ENCODE assay signal across 9 cellular contexts in the genomic region with DNA sequence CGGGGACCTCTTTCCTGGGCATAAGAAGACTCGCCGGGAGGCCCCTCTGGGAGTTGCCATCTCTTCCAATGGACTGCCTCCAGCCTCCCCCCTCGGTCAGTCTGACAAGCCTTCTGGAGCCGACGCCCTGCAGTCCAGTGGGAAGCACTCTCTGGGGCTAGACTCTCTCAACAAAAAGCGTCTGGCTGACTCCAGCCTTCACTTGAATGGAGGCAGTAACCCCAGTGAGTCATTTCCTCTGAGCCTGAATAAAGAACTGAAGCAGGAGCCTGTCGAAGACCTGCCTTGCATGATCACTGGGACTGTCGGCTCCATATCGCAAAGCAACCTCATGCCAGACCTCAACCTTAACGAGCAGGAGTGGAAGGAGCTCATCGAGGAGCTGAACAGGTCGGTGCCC. TPM values are rescaled to one million over a fixed set of nuclear protein-coding genes. Genes with fewer than 3 reads are reported as not detected.
DNase-seq lines count a peak whose midpoint lies in the region; ATAC-seq, FAIRE-seq and TF ChIP-seq lines count a peak whose summit lies in the region.
"Had no signal": no experiment of that assay in that cellular context is flagged by ENCODE, and none has a peak within 500 bp of the region (broad histone marks: within the 10 kb centered on the region; RNA-seq: fewer than 3 reads in every experiment).

No MANE protein-coding gene starts in this region.

- no peak overlapping the region for H3K4me3 Mint-ChIP-seq in T-helper 1 cell treated with Interleukin-12 subunit alpha and Interleukin-12 subunit beta and Interleukin-4 antibody, amounts not matched to agents 30 μg/mL and 1 μg/mL, for 36 hours
- H3K4me3 Mint-ChIP-seq: B cell had no signal

- no peak for FAIRE-seq in GM12891 (lab: Jason Lieb, UNC)

- H3K36me3 ChIP-seq in adipocyte (ENCODE audit: control insufficient read depth, insufficient read depth, low read length, severe bottlenecking) (peaks cover 32% of the 10 kb centered on the region), left ventricle myocardium inferior (peaks cover 39% of the 10 kb centered on the region), tibial artery (peaks cover 20 to 49% (median 32%) of the 10 kb centered on the region in 3 donors)

- TF ChIP-seq POLR2A in GM12891 (IDR thresholded peaks at IDR 0.05; ENCODE audit: low read depth, low read length) = no peak

- H3K9me3 ChIP-seq in adipocyte (ENCODE audit: control insufficient read depth, low read length) (no peaks in the 10 kb centered on the region), left ventricle myocardium inferior (replicated peaks) (no peaks in the 10 kb centered on the region), tibial artery (no peaks in the 10 kb centered on the region)

- no peak for DNase-seq in T-helper 1 cell
- peak; percentile 78 for DNase-seq in adipocyte (ENCODE audit: low read depth)
- DNase-seq in left ventricle myocardium inferior = peak; percentile 43
- DNase-seq in tibial artery = peak; percentile 54 to 79
- no peak for DNase-seq in GM12891 (ENCODE audit: insufficient read length, low spot score)

- no peak for ATAC-seq in GM19395 (IDR thresholded peaks at IDR 0.05; ENCODE audit: unreplicated experiment)
- no peak for ATAC-seq in HG03280 (IDR thresholded peaks at IDR 0.05; ENCODE audit: unreplicated experiment)

- no peaks in the 10 kb centered on the region for H3K9me3 Mint-ChIP-seq in T-helper 1 cell treated with Interleukin-12 subunit alpha and Interleukin-12 subunit beta and Interleukin-4 antibody, amounts not matched to agents 30 μg/mL and 1 μg/mL, for 36 hours

- peak overlapping the region; percentile 45 for H3K27ac Mint-ChIP-seq in T-helper 1 cell treated with Interleukin-12 subunit alpha and Interleukin-12 subunit beta and Interleukin-4 antibody, amounts not matched to agents 30 μg/mL and 1 μg/mL, for 36 hours
- H3K27ac Mint-ChIP-seq: B cell had no signal

- H3K4me1 ChIP-seq in adipocyte (ENCODE audit: control insufficient read depth, insufficient read depth, low read length) (peaks cover 57% of the 10 kb centered on the region), left ventricle myocardium inferior (peaks cover 81% of the 10 kb centered on the region), tibial artery (peaks cover 0 to 61% (median 54%) of the 10 kb centered on the region in 4 donors)

- H3K27me3 ChIP-seq in adipocyte (replicated peaks; ENCODE audit: control insufficient read depth, insufficient read depth, low read length) (no peaks in the 10 kb centered on the region), left ventricle myocardium inferior (ENCODE audit: low read depth) (no peaks in the 10 kb centered on the region), tibial artery (no peaks in the 10 kb centered on the region)

- H3K9ac ChIP-seq in adipocyte (ENCODE audit: low read length) = peak overlapping the region; percentile 55

- H3K4me3 ChIP-seq in adipocyte (ENCODE audit: low read length) (peak overlapping the region; percentile 51), left ventricle myocardium inferior (no peak overlapping the region), tibial artery (no peak overlapping the region)

- peaks cover 17% of the 10 kb centered on the region for H3K36me3 Mint-ChIP-seq in T-helper 1 cell treated with Interleukin-12 subunit alpha and Interleukin-12 subunit beta and Interleukin-4 antibody, amounts not matched to agents 30 μg/mL and 1 μg/mL, for 36 hours (ENCODE audit: low read depth)

- TF ChIP-seq CTCF in left ventricle myocardium inferior (IDR thresholded peaks at IDR 0.05; ENCODE audit: borderline replicate concordance) = no peak
- TF ChIP-seq CTCF in tibial artery (IDR thresholded peaks at IDR 0.05) = no peak

- H3K27ac ChIP-seq in left ventricle myocardium inferior (replicated peaks) (peak overlapping the region; percentile 65), tibial artery (peak overlapping the region; percentile 49 to 70)

- no peaks in the 10 kb centered on the region for H3K27me3 Mint-ChIP-seq in T-helper 1 cell treated with Interleukin-12 subunit alpha and Interleukin-12 subunit beta and Interleukin-4 antibody, amounts not matched to agents 30 μg/mL and 1 μg/mL, for 36 hours (ENCODE audit: low read depth)
- H3K27me3 Mint-ChIP-seq: B cell had no signal

- H3K4me1 Mint-ChIP-seq in T-helper 1 cell treated with Interleukin-12 subunit alpha and Interleukin-12 subunit beta and Interleukin-4 antibody, amounts not matched to agents 30 μg/mL and 1 μg/mL, for 36 hours (ENCODE audit: low read depth) = peaks cover 27% of the 10 kb centered on the region

- intact Hi-C loops in left ventricle myocardium inferior (cut with micrococcal nuclease) = no loop called here
- intact Hi-C loops in tibial artery (cut with DNase I; ENCODE audit: low total_unique reads) = no loop called here

TF ChIP-seq in GM12891, 5 proteins besides CTCF, POLR2A, EP300 and RAD21:
- TF ChIP-seq TAF1 (IDR thresholded peaks at IDR 0.05; ENCODE audit: low read depth, low read length) = no peak
- TF ChIP-seq POU2F2 (IDR thresholded peaks at IDR 0.05; ENCODE audit: low read depth, low read length) = no peak
- no peak for TF ChIP-seq PAX5 (IDR thresholded peaks at IDR 0.05; ENCODE audit: insufficient read depth, low read length, severe bottlenecking)
- TF ChIP-seq SPI1 (IDR thresholded peaks at IDR 0.05; ENCODE audit: low read depth, low read length) = no peak
- no peak for TF ChIP-seq POLR2AphosphoS5 (IDR thresholded peaks at IDR 0.05; ENCODE audit: low read depth, low read length)

RNA-seq across cellular contexts. Expression of a gene that starts 28.4 kb away (rescaled TPM):
- total RNA-seq in left ventricle myocardium inferior = 10.9 TPM
- not detected for polyA plus RNA-seq in GM12891 (2012; ENCODE audit: low read depth, missing spikeins)

RNA-seq across cellular contexts. Expression of a gene that starts 32.8 kb away (rescaled TPM):
- total RNA-seq in left ventricle myocardium inferior = 11.8 TPM
- polyA plus RNA-seq in GM12891 (2012; ENCODE audit: low read depth, missing spikeins) = 7.9 TPM

RNA-seq across cellular contexts. Expression of a gene that starts 41.3 kb away (rescaled TPM):
- total RNA-seq in left ventricle myocardium inferior = 98.7 TPM
- 27.7 TPM for polyA plus RNA-seq in GM12891 (2012; ENCODE audit: low read depth, missing spikeins)

RNA-seq across cellular contexts. Expression of a gene that starts 55.3 kb away (rescaled TPM):
- total RNA-seq in left ventricle myocardium inferior = 438 TPM
- polyA plus RNA-seq in GM12891 (2012; ENCODE audit: low read depth, missing spikeins) = 108 TPM

Comparison
In these comparisons a context has a peak if more than half of its experiments do, and no peak if none do; other contexts are left out.
1. DNase-seq: peak in adipocyte (single experiment), left ventricle myocardium inferior (single experiment) and tibial artery (2 of 2); none in T-helper 1 cell (0 of 5) and GM12891 (single experiment).